In genomic region chr6:31862344-31863235, GRCh38 we compare ENCODE assay signal across 8 cellular contexts. TPM values are rescaled to one million over a fixed set of nuclear protein-coding genes. Genes with fewer than 3 reads are reported as not detected.
DNase-seq lines count a peak whose midpoint lies in the region; ATAC-seq, FAIRE-seq and TF ChIP-seq lines count a peak whose summit lies in the region.

NEU1 (minus strand) TSS chr6:31862821; CDS start chr6:31862776, 45 bp downstream.

- 0 out of 2 replicates have a peak, but pooled peaks cover 2% of the 10 kb centered on the region for H3K79me1 ChIP-seq in H1 (ENCODE audit: low read depth, low read length)

- H2BK5ac ChIP-seq in H1 (ENCODE audit: low read depth, low read length), result no peak within 1 kb of the TSS

- peaks cover 22% of the 10 kb centered on the region for H3K4me1 Mint-ChIP-seq in activated CD8-positive, alpha-beta memory T cell treated with anti-CD3 and anti-CD28 coated beads, Interleukin-2, amount 10 ng/mL, durations not matched to agents 7 days and 5 days
- H3K4me1 Mint-ChIP-seq in memory B cell, result peaks cover 12% of the 10 kb centered on the region

- peak within 1 kb of the TSS; percentile 90 for H3K27ac Mint-ChIP-seq in activated CD8-positive, alpha-beta memory T cell treated with anti-CD3 and anti-CD28 coated beads, Interleukin-2, amount 10 ng/mL, durations not matched to agents 7 days and 5 days
- peak within 1 kb of the TSS; percentile 96 for H3K27ac Mint-ChIP-seq in memory B cell

- H3K27me3 ChIP-seq in NT2/D1 (ENCODE audit: insufficient read depth, insufficient read length), result no peaks in the 10 kb centered on the region
- 0 out of 7 replicates have a peak, but pooled peaks cover 0 to 3% (median 0%) of the 10 kb centered on the region in 4 experiments for H3K27me3 ChIP-seq in H1 (replicated peaks in 1 of 4; ENCODE audit: control insufficient read depth in 3 of 4, extremely low read depth in 1 of 4, insufficient read depth in 3 of 4, low read length in 3 of 4)

- peaks cover 3% of the 10 kb centered on the region for H3K36me3 Mint-ChIP-seq in activated CD8-positive, alpha-beta memory T cell treated with anti-CD3 and anti-CD28 coated beads, Interleukin-2, amount 10 ng/mL, durations not matched to agents 7 days and 5 days
- H3K36me3 Mint-ChIP-seq in memory B cell, result peaks cover 7% of the 10 kb centered on the region

- peak within 1 kb of the TSS; percentile 92 to 98 for H3K4me2 ChIP-seq in H1 (ENCODE audit: insufficient read depth in 1 of 2, low read depth in 2 of 2, low read length in 2 of 2)

- H3K79me2 ChIP-seq in H1 (ENCODE audit: control insufficient read depth in 1 of 2, insufficient read depth in 2 of 2, low read length in 2 of 2), result no peaks in the 10 kb centered on the region

- H4K20me1 ChIP-seq in H1 (replicated peaks in 1 of 2; ENCODE audit: control insufficient read depth in 1 of 2, insufficient read depth in 2 of 2, low read length in 2 of 2), result no peaks in the 10 kb centered on the region

- H3K36me3 ChIP-seq in NT2/D1 (ENCODE audit: insufficient read depth, insufficient read length, low read length), result peaks cover 28% of the 10 kb centered on the region
- H3K36me3 ChIP-seq in H1 (ENCODE audit: control insufficient read depth in 2 of 4, insufficient read depth in 4 of 4, low read length in 3 of 4), result peaks cover 0 to 17% (median 3%) of the 10 kb centered on the region in 4 experiments; a peak in 4 of 8 replicates

- FAIRE-seq in H1 (lab: Jason Lieb, UNC), result peak; percentile 50

- H3K4me3 ChIP-seq in NT2/D1 (ENCODE audit: insufficient read length, low read depth) (peak within 1 kb of the TSS; percentile 84), H1 (ENCODE audit: extremely low read depth in 1 of 4, insufficient read depth in 2 of 4, low read depth in 3 of 4, low read length in 4 of 4) (peak within 1 kb of the TSS; percentile 73 to 96 (median 78))

- CTCF ChIA-PET in activated CD8-positive, alpha-beta memory T cell treated with anti-CD3 and anti-CD28 coated beads, Interleukin-2, amount 10 ng/mL, durations not matched to agents 7 days and 5 days (lab: Charles Lee), result interaction anchor here (0.6 to 2.8 kb wide), 12 partner anchors 10 to 266 kb away, joined by 3 to 10 read pairs (median 3); partner anchors contain the start of gene EHMT2
- CTCF ChIA-PET in H1 (lab: Charles Lee; ENCODE audit: partially characterized antibody), result interaction anchor here (0.6 to 1.6 kb wide), 6 partner anchors 10 to 93 kb away, joined by 3 to 4 read pairs (median 3); partner anchors contain the start of gene VARS1

- no peak within 1 kb of the TSS for H3K23ac ChIP-seq in H1 (ENCODE audit: insufficient read length)

- H3K14ac ChIP-seq in H1 (ENCODE audit: insufficient read length), result no peak within 1 kb of the TSS

- H3K9ac ChIP-seq in NT2/D1 (ENCODE audit: insufficient read length, low read depth) (peak within 1 kb of the TSS; percentile 93), H1 (replicated peaks in 1 of 4; ENCODE audit: extremely low read depth in 1 of 4, low read depth in 3 of 4, low read length in 3 of 4) (peak within 1 kb of the TSS in 3 of 4 experiments; percentile 62 to 66 (median 63); a peak in 6 of 7 replicates)

- no peak within 1 kb of the TSS for H2BK12ac ChIP-seq in H1 (ENCODE audit: low read depth, low read length)

- H2BK15ac ChIP-seq in H1 (ENCODE audit: low read length), result no peak within 1 kb of the TSS

- H2BK20ac ChIP-seq in H1 (ENCODE audit: low read length), result no peak within 1 kb of the TSS

- peak within 1 kb of the TSS; percentile 44; the same call in 1 of the 2 replicates for H3K18ac ChIP-seq in H1 (ENCODE audit: extremely low read depth, low read length)

- H3K4me1 ChIP-seq in NT2/D1 (ENCODE audit: insufficient read depth, insufficient read length) (peaks cover 4% of the 10 kb centered on the region), H1 (replicated peaks in 1 of 4; ENCODE audit: control insufficient read depth in 3 of 4, insufficient read depth in 4 of 4, low read length in 3 of 4) (peaks cover 0 to 12% (median 0%) of the 10 kb centered on the region in 4 experiments; a peak in 4 of 7 replicates)

- 3% methylated on average over 61 of the region's 64 CpGs; no CpG with 5 or more reads in 1 of the 2 experiments for WGBS in H1 (ENCODE audit: extremely low coverage in 1 of 2, insufficient coverage in 1 of 2, insufficient read length in 1 of 2, insufficient replicate concordance in 2 of 2, low coverage in 1 of 2, low lambda C conversion rate in 2 of 2, missing lambda C conversion rate in 1 of 2), 2 experiments

- H3K56ac ChIP-seq in H1 (replicated peaks; ENCODE audit: insufficient read length, low read depth, low read length), result peak within 1 kb of the TSS; percentile 64

- H3K9me3 ChIP-seq in NT2/D1 (ENCODE audit: insufficient read depth, low read length), result no peaks in the 10 kb centered on the region
- no peaks in the 10 kb centered on the region for H3K9me3 ChIP-seq in H1 (ENCODE audit: insufficient read depth in 2 of 2, low read depth in 1 of 2, low read length in 1 of 2)

- H2AK5ac ChIP-seq in H1 (ENCODE audit: low read depth, low read length), result peak within 1 kb of the TSS; percentile 15; the same call in 1 of the 2 replicates

- H2BK120ac ChIP-seq in H1 (replicated peaks; ENCODE audit: low read depth, low read length), result no peak within 1 kb of the TSS

- ATAC-seq in GM21381 (IDR thresholded peaks at IDR 0.05; ENCODE audit: unreplicated experiment) (peak; percentile 86), memory B cell (ENCODE audit: low read depth) (peak; percentile 93)
- ATAC-seq in activated CD8-positive, alpha-beta memory T cell treated with anti-CD3 and anti-CD28 coated beads, Interleukin-2, amount 10 ng/mL, durations not matched to agents 7 days and 5 days, result peak; percentile 92

- H3K4ac ChIP-seq in H1 (replicated peaks; ENCODE audit: insufficient read length, low read depth, low read length), result peak within 1 kb of the TSS; percentile 44

- H2AFZ ChIP-seq in H1 (ENCODE audit: low read length), result no peak within 1 kb of the TSS; the same call in 1 of the 2 replicates

- peaks cover 8% of the 10 kb centered on the region; the same call in 1 of the 2 replicates for H3K23me2 ChIP-seq in H1 (ENCODE audit: low read depth, low read length)

- TF ChIP-seq EP300 in H1 (IDR thresholded peaks at IDR 0.05; ENCODE audit: borderline replicate concordance in 1 of 2, low read depth in 2 of 2, low read length in 2 of 2), result no peak

- peak within 1 kb of the TSS; percentile 93 for H3K4me3 Mint-ChIP-seq in activated CD8-positive, alpha-beta memory T cell treated with anti-CD3 and anti-CD28 coated beads, Interleukin-2, amount 10 ng/mL, durations not matched to agents 7 days and 5 days
- peak within 1 kb of the TSS; percentile 97 for H3K4me3 Mint-ChIP-seq in memory B cell

- peak; percentile 79 to 90 for TF ChIP-seq POLR2A in H1 (IDR thresholded peaks at IDR 0.05; ENCODE audit: control extremely low read depth in 1 of 2, low read depth in 2 of 2, low read length in 2 of 2)

- no peak within 1 kb of the TSS; the same call in none of the 2 replicates for H4K8ac ChIP-seq in H1 (ENCODE audit: extremely low read depth, insufficient read depth, low read length)

- no peak for TF ChIP-seq CTCF in H1 (IDR thresholded peaks at IDR 0.05; ENCODE audit: control extremely low read depth in 1 of 3, insufficient read depth in 1 of 3, low read depth in 1 of 3, low read length in 3 of 3)

- H4K91ac ChIP-seq in H1 (replicated peaks; ENCODE audit: insufficient read length, low read length), result peak within 1 kb of the TSS; percentile 69

- peak within 1 kb of the TSS; percentile 31; the same call in 1 of the 2 replicates for H3K27ac ChIP-seq in H1 (ENCODE audit: low read depth, low read length)

- no peak for TF ChIP-seq RAD21 in H1 (IDR thresholded peaks at IDR 0.05 in 1 of 2, conservative IDR thresholded peaks at IDR 0.05 in 1 of 2; ENCODE audit: low read depth in 2 of 2, low read length in 2 of 2)

- no peaks in the 10 kb centered on the region for H3K27me3 Mint-ChIP-seq in activated CD8-positive, alpha-beta memory T cell treated with anti-CD3 and anti-CD28 coated beads, Interleukin-2, amount 10 ng/mL, durations not matched to agents 7 days and 5 days
- no peaks in the 10 kb centered on the region for H3K27me3 Mint-ChIP-seq in memory B cell

- peak within 1 kb of the TSS; percentile 96 for H4K5ac ChIP-seq in H1 (ENCODE audit: insufficient read length, low read depth, low read length)

- peak; percentile 100 for DNase-seq in COR-L47 (lab: John Stamatoyannopoulos, UW)
- DNase-seq in HUDEP-2 (lab: John Stamatoyannopoulos, UW; ENCODE audit: unreplicated experiment in 76 of 76), result peak; percentile 83 to 100 (median 100)
- DNase-seq in NT2/D1 (ENCODE audit: low read depth, low spot score), result peak; percentile 99
- DNase-seq in activated CD8-positive, alpha-beta memory T cell treated with anti-CD3 and anti-CD28 coated beads, Interleukin-2, amount 10 ng/mL, durations not matched to agents 7 days and 5 days, result peak; percentile 100
- peak; percentile 97 to 99 for DNase-seq in H1 (ENCODE audit: low read depth in 1 of 2, low spot score in 2 of 2)
- peak; percentile 87 to 97 for DNase-seq in memory B cell (ENCODE audit: low spot score in 2 of 2)
- DNase-seq in stimulated activated CD8-positive, alpha-beta memory T cell treated with anti-CD3 and anti-CD28 coated beads, Interleukin-12 subunit alpha, Interleukin-12 subunit beta, amount 100 ng/mL, for 24 hours (ENCODE audit: extremely low read depth), result peak; percentile 98

- no peaks in the 10 kb centered on the region for H3K9me3 Mint-ChIP-seq in activated CD8-positive, alpha-beta memory T cell treated with anti-CD3 and anti-CD28 coated beads, Interleukin-2, amount 10 ng/mL, durations not matched to agents 7 days and 5 days (ENCODE audit: low read depth)
- no peaks in the 10 kb centered on the region for H3K9me3 Mint-ChIP-seq in memory B cell

- POLR2A ChIA-PET in H1 (lab: Charles Lee; ENCODE audit: partially characterized antibody), result interaction anchor here (0.6 to 6.7 kb wide), 28 partner anchors 9 to 321 kb away, joined by 3 to 71 read pairs (median 6); partner anchors contain the start of genes ATP6V1G2, BAG6, DDAH2 and DDX39B

TF ChIP-seq in H1, 55 proteins besides CTCF, POLR2A, EP300 and RAD21 (continues in another document):
- TF ChIP-seq KDM4A (IDR thresholded peaks at IDR 0.05; ENCODE audit: low read depth, low read length, severe bottlenecking) (peak; percentile 32), JUND (IDR thresholded peaks at IDR 0.05; ENCODE audit: low read length) (peak; percentile 53), RXRA (IDR thresholded peaks at IDR 0.05; ENCODE audit: insufficient read depth, low read depth, low read length) (no peak)

RNA-seq across cellular contexts. Expression of gene NEU1, which starts in this region (rescaled TPM):
- total RNA-seq in activated CD8-positive, alpha-beta memory T cell treated with anti-CD3 and anti-CD28 coated beads, Interleukin-2, amount 10 ng/mL, durations not matched to agents 7 days and 5 days, result 10 to 100 TPM; 13.0 to 21.5 TPM
- total RNA-seq in H1 (2021; fragmentation: NEBNext Ultra II Directional; extraction: Animal tissue kit (Norgen Biotek cat#: 25700)), result 41.2 and 43.4 TPM in 2 replicates
- 65.6 and 72.1 TPM in 2 replicates for polyA plus RNA-seq in H1 (2011; rRNA removed)
- 61.7 TPM for polyA plus RNA-seq in H1 (2011; cell fraction: cytosol; rRNA removed)
- polyA plus RNA-seq in H1 (2011; cell fraction: nucleus; rRNA removed), result 62.9 TPM
- 40.8 to 53.4 TPM (median 48.4 TPM) in 4 replicates for polyA plus RNA-seq in H1 (2012, experiment 1 of 2)
- polyA plus RNA-seq in H1 (2012, experiment 2 of 2), result 77.0 TPM
- 72.8 TPM for polyA plus RNA-seq in H1 (2013, experiment 1 of 2)
- polyA plus RNA-seq in H1 (2013, experiment 2 of 2), result 82.9 TPM
- 50.5 and 58.6 TPM in 2 replicates for polyA minus RNA-seq in H1 (2011; rRNA and poly(A)+ RNA removed)
- 22.2 TPM for polyA minus RNA-seq in H1 (2011; cell fraction: cytosol; rRNA and poly(A)+ RNA removed)
- 18.5 TPM for polyA minus RNA-seq in H1 (2011; cell fraction: nucleus; rRNA and poly(A)+ RNA removed)

Comparison
In these comparisons a context has a peak if more than half of its experiments do, and no peak if none do; other contexts are left out.
1. Peak in every context shown above with its lines: DNase-seq, ATAC-seq, H3K4me3 ChIP-seq and H3K27ac ChIP-seq.